Comparison of ENCODE assay signal across 21 cellular contexts in the genomic region with DNA sequence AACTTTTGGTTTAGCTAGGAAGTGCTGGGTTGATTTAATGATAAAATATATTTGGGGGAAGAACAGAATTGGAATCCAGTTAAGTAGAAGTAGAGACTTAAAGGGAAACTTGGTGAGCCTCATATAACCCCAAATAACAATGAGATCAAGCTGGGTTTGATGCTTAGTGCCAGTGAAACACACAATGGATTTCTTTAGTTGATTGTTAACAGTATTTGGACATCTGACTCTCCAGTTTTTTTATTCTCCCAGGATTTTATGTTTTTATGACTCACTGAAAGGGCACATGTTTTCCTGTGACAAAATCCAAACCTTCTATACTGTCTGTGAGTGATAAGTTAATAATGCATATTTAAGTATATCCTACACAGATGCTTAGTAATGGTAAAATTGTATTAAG. TPM values are rescaled to one million over a fixed set of nuclear protein-coding genes. Genes with fewer than 3 reads are reported as not detected.
"Had no signal": no experiment of that assay in that cellular context is flagged by ENCODE, and none has a peak within 500 bp of the region (broad histone marks: within the 10 kb centered on the region; RNA-seq: fewer than 3 reads in every experiment).

No MANE protein-coding gene starts in this region.

- ATAC-seq: heart left ventricle; mucosa of descending colon; naive thymus-derived CD8-positive, alpha-beta T cell; pancreas; stimulated activated effector memory CD8-positive, alpha-beta T cell treated with anti-CD3 and anti-CD28 coated beads, Interleukin-12 subunit alpha, Interleukin-12 subunit beta, amount 100 ng/mL, for 72 hours; stimulated activated naive CD8-positive, alpha-beta T cell treated with anti-CD3 and anti-CD28 coated beads, Interleukin-15, Interleukin-2, amounts not matched to agents 100 U/mL and 50 U/mL, for 24 hours had no signal

- H3K27ac ChIP-seq: dorsolateral prefrontal cortex, heart left ventricle, pancreas, tibial artery, upper lobe of left lung, uterus had no signal

- H3K36me3 ChIP-seq: heart left ventricle, pancreas, tibial artery, upper lobe of left lung, uterus had no signal

- H3K4me3 ChIP-seq: dorsolateral prefrontal cortex, heart left ventricle, mucosa of descending colon, pancreas, smooth muscle cell, tibial artery, upper lobe of left lung, uterus had no signal

- H3K27ac Mint-ChIP-seq: progenitor cell of endocrine pancreas; stimulated activated effector memory CD8-positive, alpha-beta T cell treated with anti-CD3 and anti-CD28 coated beads, Interleukin-12 subunit alpha, Interleukin-12 subunit beta, amount 100 ng/mL, for 72 hours had no signal

- H3K36me3 Mint-ChIP-seq: stimulated activated effector memory CD8-positive, alpha-beta T cell treated with anti-CD3 and anti-CD28 coated beads, Interleukin-12 subunit alpha, Interleukin-12 subunit beta, amount 100 ng/mL, for 72 hours had no signal

- H3K4me2 ChIP-seq: smooth muscle cell had no signal

- DNase-seq: cortex of kidney; dorsolateral prefrontal cortex; effector CD8-positive, alpha-beta T cell; heart left ventricle; hypothalamus; kidney glomerular epithelial cell; mammary epithelial cell; mucosa of descending colon; naive thymus-derived CD8-positive, alpha-beta T cell; pancreas; stimulated activated CD4-positive, alpha-beta T cell treated with anti-CD3 and anti-CD28 coated beads, Interleukin-2, amount 100 ng/mL, for 48 hours; stimulated activated CD8-positive, alpha-beta memory T cell treated with anti-CD3 and anti-CD28 coated beads, Interleukin-4, amount 100 ng/mL, for 48 hours; stimulated activated naive CD8-positive, alpha-beta T cell treated with anti-CD3 and anti-CD28 coated beads, Interleukin-15, Interleukin-2, amounts not matched to agents 100 U/mL and 50 U/mL, for 24 hours; tibial artery; upper lobe of left lung; uterus had no signal

- H3K9me3 ChIP-seq: heart left ventricle, mucosa of descending colon, pancreas, uterus had no signal

RNA-seq across cellular contexts. Expression of a gene that starts 2.7 kb away (rescaled TPM):
- total RNA-seq: glomerular endothelial cell; heart left ventricle; liver; mammary epithelial cell; mucosa of descending colon; naive thymus-derived CD8-positive, alpha-beta T cell; pancreas; progenitor cell of endocrine pancreas; smooth muscle cell; upper lobe of left lung; uterus had no signal
